18 cellular contexts compared by ENCODE assay signal in genomic region chr2:37190290-37190689, GRCh38. TPM values are rescaled to one million over a fixed set of nuclear protein-coding genes. Genes with fewer than 3 reads are reported as not detected.
DNase-seq lines count a peak whose midpoint lies in the region; ATAC-seq, FAIRE-seq and TF ChIP-seq lines count a peak whose summit lies in the region.
"Had no signal": no experiment of that assay in that cellular context is flagged by ENCODE, and none has a peak within 500 bp of the region (broad histone marks: within the 10 kb centered on the region; RNA-seq: fewer than 3 reads in every experiment).

No MANE protein-coding gene starts in this region.

- no peak for TF ChIP-seq CTCF in Calu3 (IDR thresholded peaks at IDR 0.05; ENCODE audit: unreplicated experiment)
- no peak for TF ChIP-seq CTCF in PC-3 (conservative IDR thresholded peaks at IDR 0.05; ENCODE audit: low read depth, low read length)
- TF ChIP-seq CTCF in endothelial cell of umbilical vein (IDR thresholded peaks at IDR 0.05; ENCODE audit: extremely low read depth in 1 of 2, insufficient read depth in 1 of 2, low read depth in 1 of 2, low read length in 2 of 2) = no peak
- no peak for TF ChIP-seq CTCF in heart left ventricle (IDR thresholded peaks at IDR 0.05)

- H4K20me1 ChIP-seq in PC-3 (ENCODE audit: low read length) (no peaks in the 10 kb centered on the region), endothelial cell of umbilical vein (replicated peaks; ENCODE audit: control insufficient read depth, extremely low read depth, insufficient read depth, low read length) (no peaks in the 10 kb centered on the region)

- H3K9ac ChIP-seq in HUES48 (ENCODE audit: low read depth, low read length) (0 out of 2 replicates have a peak overlapping the region, but pooled peaks have one; percentile 4), PC-3 (ENCODE audit: low read length) (no peak overlapping the region), endothelial cell of umbilical vein (replicated peaks; ENCODE audit: extremely low read depth, insufficient read depth, low read length) (no peak overlapping the region)

- no peak for TF ChIP-seq POLR2A in endothelial cell of umbilical vein (IDR thresholded peaks at IDR 0.05; ENCODE audit: low read depth, low read length)
- TF ChIP-seq POLR2A in heart left ventricle (IDR thresholded peaks at IDR 0.05) = no peak
- TF ChIP-seq POLR2A in GM12892 (IDR thresholded peaks at IDR 0.05; ENCODE audit: low read depth, low read length) = no peak

- peak overlapping the region; percentile 94 for H3K27ac Mint-ChIP-seq in Calu3 (ENCODE audit: unreplicated experiment)
- no peak overlapping the region for H3K27ac Mint-ChIP-seq in stimulated activated memory B cell treated with anti-CD40 and anti-IgM and Interleukin-4, amounts not matched to agents 10 μg/mL and 1 μg/mL and 100 μg/mL, for 72 hours
- H3K27ac Mint-ChIP-seq: effector memory CD8-positive, alpha-beta T cell; nephron; progenitor cell of endocrine pancreas had no signal

- no peaks in the 10 kb centered on the region for H3K79me2 ChIP-seq in PC-3 (ENCODE audit: low read length)
- no peaks in the 10 kb centered on the region for H3K79me2 ChIP-seq in endothelial cell of umbilical vein (ENCODE audit: control insufficient read depth, insufficient read depth, low read length)

- H3K9me3 ChIP-seq in HUES48 (ENCODE audit: control insufficient read depth, insufficient read depth, low read length) (no peaks in the 10 kb centered on the region), PC-3 (ENCODE audit: low read length) (no peaks in the 10 kb centered on the region), endothelial cell of umbilical vein (replicated peaks; ENCODE audit: control insufficient read depth, insufficient read depth, low read length) (no peaks in the 10 kb centered on the region), heart left ventricle (no peaks in the 10 kb centered on the region)
- H3K9me3 ChIP-seq: ascending aorta had no signal

- peaks cover 6% of the 10 kb centered on the region for H3K36me3 Mint-ChIP-seq in Calu3 (ENCODE audit: insufficient read depth, unreplicated experiment)
- no peaks in the 10 kb centered on the region for H3K36me3 Mint-ChIP-seq in stimulated activated memory B cell treated with anti-CD40 and anti-IgM and Interleukin-4, amounts not matched to agents 10 μg/mL and 1 μg/mL and 100 μg/mL, for 72 hours

- intact Hi-C loops in Calu3 (cut with micrococcal nuclease; ENCODE audit: unreplicated experiment) (no loop called here), PC-3 (cut with micrococcal nuclease) (no loop called here), endothelial cell of umbilical vein (cut with micrococcal nuclease) (no loop called here), heart left ventricle (cut with DNase I) (no loop called here)

- dilution Hi-C loops in endothelial cell of umbilical vein (cut with MboI; ENCODE audit: extremely low pct_ligation_motif_present, low sequenced_read_pairs) = no loop called here

- no peaks in the 10 kb centered on the region for H3K27me3 ChIP-seq in HUES48 (ENCODE audit: control insufficient read depth, insufficient read depth, low read length)
- H3K27me3 ChIP-seq in PC-3 (ENCODE audit: low read length) = no peaks in the 10 kb centered on the region
- peaks cover 0 to 4% of the 10 kb centered on the region in 2 experiments for H3K27me3 ChIP-seq in endothelial cell of umbilical vein (ENCODE audit: control insufficient read depth in 2 of 2, insufficient read depth in 2 of 2, low read length in 2 of 2)
- peaks cover 0 to 4% (median 0%) of the 10 kb centered on the region in 9 donors for H3K27me3 ChIP-seq in heart left ventricle
- H3K27me3 ChIP-seq: ascending aorta had no signal

- ATAC-seq in PC-3 (peak; percentile 19), heart left ventricle (no peak)
- ATAC-seq in stimulated activated memory B cell treated with anti-CD40 and anti-IgM and Interleukin-4, amounts not matched to agents 10 μg/mL and 1 μg/mL and 100 μg/mL, for 72 hours = no peak
- ATAC-seq: effector memory CD8-positive, alpha-beta T cell had no signal

- no peaks in the 10 kb centered on the region for H3F3A ChIP-seq in PC-3 (ENCODE audit: low read length, unreplicated experiment)

- H3K4me2 ChIP-seq in PC-3 (ENCODE audit: low read length) (peak overlapping the region; percentile 47), endothelial cell of umbilical vein (ENCODE audit: insufficient read depth, low read length) (no peak overlapping the region)

- H3K4me1 ChIP-seq in HUES48 (ENCODE audit: control insufficient read depth, insufficient read depth, low read length) = peaks cover 36% of the 10 kb centered on the region
- H3K4me1 ChIP-seq in PC-3 (ENCODE audit: insufficient read depth, low read length) = peaks cover 14% of the 10 kb centered on the region
- H3K4me1 ChIP-seq in endothelial cell of umbilical vein (ENCODE audit: control insufficient read depth, extremely low read depth, insufficient read depth, low read length) = peaks cover 6% of the 10 kb centered on the region
- no peaks in the 10 kb centered on the region for H3K4me1 ChIP-seq in heart left ventricle
- H3K4me1 ChIP-seq: ascending aorta had no signal

- 83 to 88% (median 84%) methylated on average over 4 of the region's 4 CpGs for WGBS in heart left ventricle, 4 donors

- H3K27ac ChIP-seq in HUES48 (ENCODE audit: low read depth, low read length) (peak overlapping the region; percentile 74), PC-3 (ENCODE audit: low read length) (peak overlapping the region; percentile 34), endothelial cell of umbilical vein (ENCODE audit: insufficient read depth, low read depth, low read length) (no peak overlapping the region), heart left ventricle (no peak overlapping the region)
- H3K27ac ChIP-seq: ascending aorta had no signal

- H3K36me3 ChIP-seq in HUES48 (ENCODE audit: control insufficient read depth, insufficient read depth, low read length) = no peaks in the 10 kb centered on the region
- no peaks in the 10 kb centered on the region for H3K36me3 ChIP-seq in PC-3 (ENCODE audit: low read depth, low read length)
- H3K36me3 ChIP-seq in endothelial cell of umbilical vein (ENCODE audit: control insufficient read depth in 2 of 2, extremely low read depth in 1 of 2, insufficient read depth in 2 of 2, low read length in 2 of 2) = no peaks in the 10 kb centered on the region
- H3K36me3 ChIP-seq in heart left ventricle = no peaks in the 10 kb centered on the region
- H3K36me3 ChIP-seq: ascending aorta had no signal

- H3K9me3 Mint-ChIP-seq in Calu3 (ENCODE audit: low read depth, unreplicated experiment) = no peaks in the 10 kb centered on the region
- H3K9me3 Mint-ChIP-seq in stimulated activated memory B cell treated with anti-CD40 and anti-IgM and Interleukin-4, amounts not matched to agents 10 μg/mL and 1 μg/mL and 100 μg/mL, for 72 hours = no peaks in the 10 kb centered on the region
- H3K9me3 Mint-ChIP-seq: effector memory CD8-positive, alpha-beta T cell; nephron had no signal

- POLR2A ChIA-PET in PC-3 (lab: Charles Lee; ENCODE audit: unreplicated experiment) (interaction anchor here (0.6 kb wide), 1 partner anchor 21 kb away, joined by 3 read pairs; no protein-coding TSS in a partner anchor), endothelial cell of umbilical vein (lab: Charles Lee) (no interaction called here)

- H3K4me1 Mint-ChIP-seq in Calu3 (ENCODE audit: low read depth, unreplicated experiment) = peaks cover 19% of the 10 kb centered on the region
- H3K4me1 Mint-ChIP-seq in stimulated activated memory B cell treated with anti-CD40 and anti-IgM and Interleukin-4, amounts not matched to agents 10 μg/mL and 1 μg/mL and 100 μg/mL, for 72 hours = no peaks in the 10 kb centered on the region
- H3K4me1 Mint-ChIP-seq: nephron had no signal

- BruUV-seq in Calu3 (replicated peaks; lab: Mats Ljungman, UMichigan) (no TSS peak), PC-3 (replicated peaks; lab: Mats Ljungman, UMichigan) (no TSS peak), endothelial cell of umbilical vein (replicated peaks; lab: Mats Ljungman, UMichigan) (no TSS peak)

- CTCF ChIA-PET in Calu3 (lab: Charles Lee) (interaction anchor here (0.9 kb wide), 1 partner anchor 12 kb away, joined by 3 read pairs; no protein-coding TSS in a partner anchor), PC-3 (lab: Charles Lee) (no interaction called here), endothelial cell of umbilical vein (lab: Charles Lee) (interaction anchor here (1.0 to 1.2 kb wide), 2 partner anchors 9 to 21 kb away, joined by 3 to 5 read pairs; no protein-coding TSS in a partner anchor)

- H3K9me1 ChIP-seq in endothelial cell of umbilical vein (replicated peaks; ENCODE audit: control insufficient read depth, extremely low read depth, insufficient read depth, low read length) = no peaks in the 10 kb centered on the region

- peak overlapping the region; percentile 35; the same call in 1 of the 2 replicates for H2AFZ ChIP-seq in PC-3 (ENCODE audit: low read length)
- peak overlapping the region; percentile 58 for H2AFZ ChIP-seq in endothelial cell of umbilical vein (ENCODE audit: low read depth, low read length)

- no peaks in the 10 kb centered on the region for H3K27me3 Mint-ChIP-seq in Calu3 (ENCODE audit: unreplicated experiment)
- H3K27me3 Mint-ChIP-seq in stimulated activated memory B cell treated with anti-CD40 and anti-IgM and Interleukin-4, amounts not matched to agents 10 μg/mL and 1 μg/mL and 100 μg/mL, for 72 hours = no peaks in the 10 kb centered on the region

- H3K4me3 Mint-ChIP-seq in Calu3 (ENCODE audit: low read depth, unreplicated experiment) = no peak overlapping the region
- H3K4me3 Mint-ChIP-seq in stimulated activated memory B cell treated with anti-CD40 and anti-IgM and Interleukin-4, amounts not matched to agents 10 μg/mL and 1 μg/mL and 100 μg/mL, for 72 hours = no peak overlapping the region
- H3K4me3 Mint-ChIP-seq: effector memory CD8-positive, alpha-beta T cell; nephron had no signal

- H3K9me2 ChIP-seq in PC-3 (replicated peaks; ENCODE audit: low read length) = no peaks in the 10 kb centered on the region

- no peak for FAIRE-seq in endothelial cell of umbilical vein (lab: Jason Lieb, UNC)
- no peak for FAIRE-seq in GM12892 (lab: Jason Lieb, UNC)

- DNase-seq in Calu3 (no peak), PC-3 (no peak), endothelial cell of umbilical vein (ENCODE audit: low read depth, low spot score) (no peak), heart left ventricle (no peak), GM12892 (ENCODE audit: insufficient read length) (no peak), COLO668 (lab: John Stamatoyannopoulos, UW; ENCODE audit: unreplicated experiment) (no peak)
- DNase-seq: activated CD8-positive, alpha-beta memory T cell treated with anti-CD3 and anti-CD28 coated beads, Interleukin-2, amount 50 U/mL, for 4 hours; activated naive CD4-positive, alpha-beta T cell; effector memory CD8-positive, alpha-beta T cell; stimulated activated CD4-positive, alpha-beta T cell treated with anti-CD3 and anti-CD28 coated beads, Interleukin-4, amount 100 ng/mL, for 4 hours had no signal

- H3K4me3 ChIP-seq in HUES48 (ENCODE audit: low read depth, low read length) (no peak overlapping the region), PC-3 (ENCODE audit: low read length) (no peak overlapping the region), endothelial cell of umbilical vein (replicated peaks in 1 of 3; ENCODE audit: insufficient read depth in 1 of 3, low read depth in 1 of 3, low read length in 3 of 3) (no peak overlapping the region), heart left ventricle (no peak overlapping the region)
- H3K4me3 ChIP-seq: ascending aorta, skin epidermis had no signal

RNA-seq across cellular contexts. Expression of gene SULT6B1, which starts 1.8 kb away (rescaled TPM):
- not detected in 2 replicates for total RNA-seq in Calu3 (2022)
- not detected in 2 replicates for total RNA-seq in PC-3 (2014; rRNA removed)
- total RNA-seq in endothelial cell of umbilical vein = not detected in 2 replicates
- polyA plus RNA-seq in endothelial cell of umbilical vein = not detected in 2 replicates
- not detected in 2 replicates for polyA plus RNA-seq in endothelial cell of umbilical vein (2011; cell fraction: cytosol; rRNA removed)
- polyA plus RNA-seq in endothelial cell of umbilical vein (2011; cell fraction: nucleus; rRNA removed) = not detected in 2 replicates
- not detected in 2 replicates for polyA plus RNA-seq in endothelial cell of umbilical vein (2012)
- not detected in 2 replicates for polyA minus RNA-seq in endothelial cell of umbilical vein
- not detected for polyA minus RNA-seq in endothelial cell of umbilical vein (2011; cell fraction: cytosol; rRNA and poly(A)+ RNA removed)
- not detected in 2 replicates for polyA minus RNA-seq in endothelial cell of umbilical vein (2011; cell fraction: nucleus; rRNA and poly(A)+ RNA removed)
- not detected for total RNA-seq in heart left ventricle
- not detected for polyA plus RNA-seq in heart left ventricle
- polyA plus RNA-seq in GM12892 (2012; ENCODE audit: missing spikeins) = not detected
- total RNA-seq: ascending aorta, cerebellum, kidney epithelial cell, progenitor cell of endocrine pancreas had no signal

RNA-seq across cellular contexts. Expression of gene CEBPZOS, which starts 6.0 kb away (rescaled TPM):
- total RNA-seq in Calu3 (2022) (37.6 and 40.7 TPM in 2 replicates), PC-3 (2014; rRNA removed) (30.8 and 43.8 TPM in 2 replicates), endothelial cell of umbilical vein (36.3 and 41.5 TPM in 2 replicates), heart left ventricle (10 to 100 TPM; 32.1 to 64.1 (median 54.2) TPM)
- polyA plus RNA-seq in endothelial cell of umbilical vein (24.8 and 29.1 TPM in 2 replicates), heart left ventricle (100 to 1,000 TPM in 1 of 2 donors, 10 to 100 TPM in 1; 35.1 to 118 TPM)
- polyA plus RNA-seq in endothelial cell of umbilical vein (2011; cell fraction: cytosol; rRNA removed) = 22.8 and 29.4 TPM in 2 replicates
- 12.3 and 14.4 TPM in 2 replicates for polyA plus RNA-seq in endothelial cell of umbilical vein (2011; cell fraction: nucleus; rRNA removed)
- 27.0 and 31.3 TPM in 2 replicates for polyA plus RNA-seq in endothelial cell of umbilical vein (2012)
- polyA minus RNA-seq in endothelial cell of umbilical vein = 10.5 and 11.6 TPM in 2 replicates
- 12.3 TPM for polyA minus RNA-seq in endothelial cell of umbilical vein (2011; cell fraction: cytosol; rRNA and poly(A)+ RNA removed)
- 6.2 and 10.3 TPM in 2 replicates for polyA minus RNA-seq in endothelial cell of umbilical vein (2011; cell fraction: nucleus; rRNA and poly(A)+ RNA removed)
- 40.2 TPM for polyA plus RNA-seq in GM12892 (2012; ENCODE audit: missing spikeins)

RNA-seq across cellular contexts. Expression of gene EIF2AK2, which starts 33.5 kb away (rescaled TPM):
- total RNA-seq in Calu3 (2022) = 91.2 and 121 TPM in 2 replicates
- total RNA-seq in PC-3 (2014; rRNA removed) = 29.3 and 30.9 TPM in 2 replicates
- total RNA-seq in endothelial cell of umbilical vein = 39.6 and 41.1 TPM in 2 replicates
- 7.9 and 8.0 TPM in 2 replicates for polyA plus RNA-seq in endothelial cell of umbilical vein
- 7.9 and 8.3 TPM in 2 replicates for polyA plus RNA-seq in endothelial cell of umbilical vein (2011; cell fraction: cytosol; rRNA removed)
- 12.6 and 17.0 TPM in 2 replicates for polyA plus RNA-seq in endothelial cell of umbilical vein (2011; cell fraction: nucleus; rRNA removed)
- polyA plus RNA-seq in endothelial cell of umbilical vein (2012) = 17.7 and 27.8 TPM in 2 replicates
- polyA minus RNA-seq in endothelial cell of umbilical vein = 14.6 and 15.1 TPM in 2 replicates
- polyA minus RNA-seq in endothelial cell of umbilical vein (2011; cell fraction: cytosol; rRNA and poly(A)+ RNA removed) = 21.1 TPM
- 21.9 and 28.1 TPM in 2 replicates for polyA minus RNA-seq in endothelial cell of umbilical vein (2011; cell fraction: nucleus; rRNA and poly(A)+ RNA removed)
- 10 to 100 TPM; 12.5 to 38.2 (median 19.6) TPM for total RNA-seq in heart left ventricle
- polyA plus RNA-seq in heart left ventricle = 1 to 10 TPM; 4.9 to 5.0 TPM
- polyA plus RNA-seq in GM12892 (2012; ENCODE audit: missing spikeins) = 49.2 TPM

RNA-seq across cellular contexts. Expression of gene CEBPZ, which starts 41.1 kb away (rescaled TPM):
- total RNA-seq in Calu3 (2022) (60.7 and 64.9 TPM in 2 replicates), PC-3 (2014; rRNA removed) (39.8 and 40.7 TPM in 2 replicates), endothelial cell of umbilical vein (36.7 and 46.9 TPM in 2 replicates), heart left ventricle (10 to 100 TPM; 17.4 to 31.5 (median 25.3) TPM)
- polyA plus RNA-seq in endothelial cell of umbilical vein (1.7 and 3.6 TPM in 2 replicates), heart left ventricle (10 to 100 TPM; 34.6 to 50.9 TPM)
- 8.0 and 9.7 TPM in 2 replicates for polyA plus RNA-seq in endothelial cell of umbilical vein (2011; cell fraction: cytosol; rRNA removed)
- 8.9 and 14.2 TPM in 2 replicates for polyA plus RNA-seq in endothelial cell of umbilical vein (2011; cell fraction: nucleus; rRNA removed)
- polyA plus RNA-seq in endothelial cell of umbilical vein (2012) = 34.1 and 43.4 TPM in 2 replicates
- 9.4 and 11.0 TPM in 2 replicates for polyA minus RNA-seq in endothelial cell of umbilical vein
- 22.8 TPM for polyA minus RNA-seq in endothelial cell of umbilical vein (2011; cell fraction: cytosol; rRNA and poly(A)+ RNA removed)
- 13.8 and 17.9 TPM in 2 replicates for polyA minus RNA-seq in endothelial cell of umbilical vein (2011; cell fraction: nucleus; rRNA and poly(A)+ RNA removed)
- 53.8 TPM for polyA plus RNA-seq in GM12892 (2012; ENCODE audit: missing spikeins)

RNA-seq across cellular contexts. Expression of gene NDUFAF7, which starts 41.2 kb away (rescaled TPM):
- total RNA-seq in Calu3 (2022) (20.4 and 22.3 TPM in 2 replicates), PC-3 (2014; rRNA removed) (12.3 and 13.2 TPM in 2 replicates), endothelial cell of umbilical vein (17.7 and 23.4 TPM in 2 replicates), heart left ventricle (10 to 100 TPM; 15.8 to 33.0 (median 22.2) TPM)
- polyA plus RNA-seq in endothelial cell of umbilical vein (10.8 and 11.6 TPM in 2 replicates), heart left ventricle (10 to 100 TPM; 18.6 to 19.5 TPM)
- 10.2 and 12.2 TPM in 2 replicates for polyA plus RNA-seq in endothelial cell of umbilical vein (2011; cell fraction: cytosol; rRNA removed)
- polyA plus RNA-seq in endothelial cell of umbilical vein (2011; cell fraction: nucleus; rRNA removed) = 77.4 and 95.1 TPM in 2 replicates
- 22.3 and 23.1 TPM in 2 replicates for polyA plus RNA-seq in endothelial cell of umbilical vein (2012)
- 14.0 and 14.4 TPM in 2 replicates for polyA minus RNA-seq in endothelial cell of umbilical vein
- polyA minus RNA-seq in endothelial cell of umbilical vein (2011; cell fraction: cytosol; rRNA and poly(A)+ RNA removed) = 4.8 TPM
- 14.9 and 25.1 TPM in 2 replicates for polyA minus RNA-seq in endothelial cell of umbilical vein (2011; cell fraction: nucleus; rRNA and poly(A)+ RNA removed)
- 20.9 TPM for polyA plus RNA-seq in GM12892 (2012; ENCODE audit: missing spikeins)

Comparison
In these comparisons a context has a peak if more than half of its experiments do, and no peak if none do; other contexts are left out.
1. H3K27ac ChIP-seq: peak in HUES48 (single experiment) and PC-3 (single experiment); none in endothelial cell of umbilical vein (single experiment) and heart left ventricle (0 of 12).